ENCODE assay signal across 1 cellular context in genomic region chr1:27630859-27631491, GRCh38.
TF ChIP-seq lines count a peak whose summit lies in the region.

No MANE protein-coding gene starts in this region.

TF ChIP-seq in H1, 55 proteins besides CTCF, POLR2A, EP300 and RAD21:
- no peak for TF ChIP-seq YY1 (IDR thresholded peaks at IDR 0.05; ENCODE audit: low read depth, low read length)
- no peak for TF ChIP-seq SAP30 (IDR thresholded peaks at IDR 0.05; ENCODE audit: insufficient read depth, insufficient replicate concordance, low read length)
- no peak for TF ChIP-seq BCL11A (IDR thresholded peaks at IDR 0.05; ENCODE audit: low read depth in 2 of 2, low read length in 2 of 2)
- TF ChIP-seq E2F6 (IDR thresholded peaks at IDR 0.05): no peak
- TF ChIP-seq BACH1 (IDR thresholded peaks at IDR 0.05; ENCODE audit: low read length): no peak
- no peak for TF ChIP-seq CREB1 (IDR thresholded peaks at IDR 0.05)
- no peak for TF ChIP-seq TCF12 (IDR thresholded peaks at IDR 0.05; ENCODE audit: low read depth, low read length)
- TF ChIP-seq CHD7 (IDR thresholded peaks at IDR 0.05; ENCODE audit: insufficient replicate concordance, low read length): no peak
- no peak for TF ChIP-seq EGR1 (IDR thresholded peaks at IDR 0.05; ENCODE audit: borderline replicate concordance, low read depth, low read length)
- no peak for TF ChIP-seq MAFK (IDR thresholded peaks at IDR 0.05; ENCODE audit: low read depth, low read length)
- no peak for TF ChIP-seq TBP (IDR thresholded peaks at IDR 0.05; ENCODE audit: low read depth, low read length)
